In genomic region chr1:174040387-174040786, GRCh38 we compare ENCODE assay signal across 10 cellular contexts. TPM values are rescaled to one million over a fixed set of nuclear protein-coding genes. Genes with fewer than 3 reads are reported as not detected.
DNase-seq lines count a peak whose midpoint lies in the region; ATAC-seq and TF ChIP-seq lines count a peak whose summit lies in the region.
"Had no signal": no experiment of that assay in that cellular context is flagged by ENCODE, and none has a peak within 500 bp of the region (broad histone marks: within the 10 kb centered on the region; RNA-seq: fewer than 3 reads in every experiment).

No MANE protein-coding gene starts in this region.

- H3K4me3 ChIP-seq in neural progenitor cell, result no peak overlapping the region

- peak; percentile 52 for DNase-seq in COLO668 (lab: John Stamatoyannopoulos, UW; ENCODE audit: unreplicated experiment)
- DNase-seq in NCI-H1092 (lab: John Stamatoyannopoulos, UW), result peak; percentile 20
- DNase-seq in RKO (ENCODE audit: low spot score), result peak; percentile 94
- peak; percentile 17 for DNase-seq in fibroblast of the conjunctiva (ENCODE audit: low read depth)
- DNase-seq in neural progenitor cell (ENCODE audit: low spot score), result no peak
- DNase-seq in GM19238 (ENCODE audit: insufficient read length, low spot score), result no peak
- DNase-seq: effector memory CD4-positive, alpha-beta T cell; mesendoderm had no signal

- H3F3A ChIP-seq in neural progenitor cell (ENCODE audit: low read depth), result no peaks in the 10 kb centered on the region

- no peak overlapping the region for H3K9ac ChIP-seq in neural progenitor cell

- no peaks in the 10 kb centered on the region for H3K36me3 Mint-ChIP-seq in neural progenitor cell

- no peak overlapping the region for H3K4me3 Mint-ChIP-seq in neural progenitor cell

- no peak overlapping the region for H2AFZ ChIP-seq in neural progenitor cell (replicated peaks)

- no peaks in the 10 kb centered on the region for H3K27me3 Mint-ChIP-seq in neural progenitor cell (ENCODE audit: insufficient read depth, low read depth)

- H3K27ac Mint-ChIP-seq in neural progenitor cell, result no peak overlapping the region

- H3K4me1 ChIP-seq in neural progenitor cell, result no peaks in the 10 kb centered on the region

- H3K36me3 ChIP-seq in neural progenitor cell, result no peaks in the 10 kb centered on the region

- ATAC-seq in GM19452 (IDR thresholded peaks at IDR 0.05; ENCODE audit: unreplicated experiment) (no peak), GM18517 (IDR thresholded peaks at IDR 0.05; ENCODE audit: unreplicated experiment) (no peak)

- no peaks in the 10 kb centered on the region for H3K9me3 ChIP-seq in neural progenitor cell (ENCODE audit: low read depth)

- H3K4me2 ChIP-seq in neural progenitor cell, result no peak overlapping the region

- H3K27me3 ChIP-seq in neural progenitor cell, result no peaks in the 10 kb centered on the region

- no peaks in the 10 kb centered on the region for H3K9me3 Mint-ChIP-seq in neural progenitor cell

- no peak for TF ChIP-seq CTCF in neural progenitor cell (IDR thresholded peaks at IDR 0.05)

- H3K27ac ChIP-seq in neural progenitor cell, result no peak overlapping the region

- no peaks in the 10 kb centered on the region for H3K4me1 Mint-ChIP-seq in neural progenitor cell

- H3K79me2 ChIP-seq in neural progenitor cell (ENCODE audit: low read depth), result no peaks in the 10 kb centered on the region

- no peaks in the 10 kb centered on the region for H4K20me1 ChIP-seq in neural progenitor cell (ENCODE audit: low read depth)

RNA-seq across cellular contexts. Expression of gene RC3H1, which starts 18.2 kb away (rescaled TPM):
- total RNA-seq in neural progenitor cell (ENCODE audit: low replicate concordance), result 32.4 and 32.8 TPM in 2 replicates

Comparison
In these comparisons a context has a peak if more than half of its experiments do, and no peak if none do; other contexts are left out.
1. DNase-seq: peak in COLO668 (single experiment), NCI-H1092 (single experiment), RKO (single experiment) and fibroblast of the conjunctiva (single experiment); none in neural progenitor cell (single experiment) and GM19238 (single experiment).